ENCODE assay signal across 15 cellular contexts in the genomic region with DNA sequence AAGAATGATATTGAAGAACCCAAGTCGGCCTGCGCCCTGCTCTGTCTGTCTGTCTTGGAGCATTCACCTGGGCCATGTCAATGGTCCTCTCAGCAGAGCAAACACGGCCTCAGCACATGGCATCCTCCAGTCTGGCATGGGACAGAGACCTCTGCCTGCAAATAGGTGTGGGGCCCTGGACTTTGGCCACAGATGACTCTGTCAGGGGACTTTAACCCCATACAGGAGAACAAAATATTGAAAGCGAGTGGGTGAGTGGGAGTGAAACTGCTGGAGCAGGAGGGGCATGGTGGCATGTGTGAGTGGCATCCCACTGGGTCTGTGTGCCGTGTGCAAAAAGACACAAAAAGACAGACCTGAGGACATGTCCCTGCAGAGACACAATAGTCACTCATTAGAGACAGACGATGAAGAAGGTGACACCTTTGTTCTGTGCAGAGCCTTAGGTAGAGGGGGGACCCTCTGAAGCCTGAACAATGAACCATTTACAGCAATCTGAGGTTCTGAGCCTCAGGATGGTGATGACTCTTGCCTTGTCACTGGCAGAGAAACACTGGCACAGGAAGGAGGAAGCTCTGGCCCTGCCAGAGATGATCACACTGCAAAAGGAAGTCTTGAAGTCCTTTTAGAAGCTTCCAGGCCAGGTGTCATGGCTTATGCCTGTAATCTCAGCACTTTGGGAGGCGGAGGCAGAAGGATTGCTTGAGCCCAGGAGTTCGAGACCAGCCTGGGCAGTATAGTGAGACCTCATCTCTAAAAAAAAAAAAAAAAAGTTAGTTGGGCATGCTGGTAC. TPM values are rescaled to one million over a fixed set of nuclear protein-coding genes. Genes with fewer than 3 reads are reported as not detected.
DNase-seq lines count a peak whose midpoint lies in the region; ATAC-seq and TF ChIP-seq lines count a peak whose summit lies in the region.
"Had no signal": no experiment of that assay in that cellular context is flagged by ENCODE, and none has a peak within 500 bp of the region (broad histone marks: within the 10 kb centered on the region; RNA-seq: fewer than 3 reads in every experiment).

No MANE protein-coding gene starts in this region.

- H3K36me3 ChIP-seq in endodermal cell (ENCODE audit: control insufficient read depth, insufficient read depth, low read length) (peaks cover 6% of the 10 kb centered on the region), psoas muscle (ENCODE audit: insufficient read depth in 1 of 2, low read depth in 1 of 2) (no peaks in the 10 kb centered on the region)
- H3K36me3 ChIP-seq: upper lobe of left lung had no signal

- no peak overlapping the region for H3K9ac ChIP-seq in endodermal cell (ENCODE audit: extremely low read depth, low read length, poor library complexity, severe bottlenecking)

- peak overlapping the region; percentile 88 for H3K27ac Mint-ChIP-seq in activated CD4-positive, alpha-beta T cell treated with anti-CD3 and anti-CD28 coated beads, Interleukin-2, amount 10 ng/mL, durations not matched to agents 24 days and 14 days
- H3K27ac Mint-ChIP-seq in endodermal cell, result no peak overlapping the region

- H3K4me3 ChIP-seq in endodermal cell (ENCODE audit: low read length), result no peak overlapping the region
- no peak overlapping the region for H3K4me3 ChIP-seq in psoas muscle
- H3K4me3 ChIP-seq: A549, upper lobe of left lung had no signal

- TF ChIP-seq CTCF in VCaP (conservative IDR thresholded peaks at IDR 0.05) (no peak), endodermal cell (conservative IDR thresholded peaks at IDR 0.05) (no peak), psoas muscle (IDR thresholded peaks at IDR 0.05) (no peak)

- peak; percentile 72 for DNase-seq in activated CD4-positive, alpha-beta T cell treated with anti-CD3 and anti-CD28 coated beads, Interleukin-2, amount 10 ng/mL, durations not matched to agents 24 days and 14 days
- DNase-seq in activated CD4-positive, alpha-beta T cell treated with anti-CD3 and anti-CD28 coated beads, Interleukin-2, amount 50 U/mL, for 1 hour, result no peak
- no peak for DNase-seq in endodermal cell
- DNase-seq in psoas muscle, result no peak
- DNase-seq in NCI-H69 (lab: John Stamatoyannopoulos, UW), result no peak
- no peak for DNase-seq in Kasumi-1 (lab: John Stamatoyannopoulos, UW)
- DNase-seq: aorta; effector memory CD4-positive, alpha-beta T cell; NCI-H2171 treated with DMSO at 0.1 percent for 48 hours; upper lobe of left lung had no signal

- peak overlapping the region; percentile 87 for H3K27ac ChIP-seq in VCaP
- H3K27ac ChIP-seq in endodermal cell (ENCODE audit: low read depth, low read length), result peak overlapping the region; percentile 95
- H3K27ac ChIP-seq in psoas muscle, result peak overlapping the region; percentile 68
- H3K27ac ChIP-seq: A549, HL-60 had no signal

- peaks cover 6% of the 10 kb centered on the region for H3K27me3 ChIP-seq in endodermal cell (ENCODE audit: control insufficient read depth, insufficient read depth, low read length, poor library complexity, severe bottlenecking)
- no peaks in the 10 kb centered on the region for H3K27me3 ChIP-seq in psoas muscle (ENCODE audit: insufficient read depth in 3 of 3, low read length in 2 of 3)
- H3K27me3 ChIP-seq: upper lobe of left lung had no signal

- ATAC-seq in psoas muscle, result no peak
- no peak for ATAC-seq in HG03025 (IDR thresholded peaks at IDR 0.05; ENCODE audit: low FRiP score, unreplicated experiment)

- H3K4me3 Mint-ChIP-seq in activated CD4-positive, alpha-beta T cell treated with anti-CD3 and anti-CD28 coated beads, Interleukin-2, amount 10 ng/mL, durations not matched to agents 24 days and 14 days, result peak overlapping the region; percentile 35
- H3K4me3 Mint-ChIP-seq in endodermal cell, result no peak overlapping the region

- H3K9me3 Mint-ChIP-seq in activated CD4-positive, alpha-beta T cell treated with anti-CD3 and anti-CD28 coated beads, Interleukin-2, amount 10 ng/mL, durations not matched to agents 24 days and 14 days, result no peaks in the 10 kb centered on the region
- no peaks in the 10 kb centered on the region for H3K9me3 Mint-ChIP-seq in endodermal cell

- H3K9me3 ChIP-seq in endodermal cell (ENCODE audit: control insufficient read depth, low read length) (no peaks in the 10 kb centered on the region), psoas muscle (no peaks in the 10 kb centered on the region)
- H3K9me3 ChIP-seq: A549, upper lobe of left lung had no signal

- H3K27me3 Mint-ChIP-seq in activated CD4-positive, alpha-beta T cell treated with anti-CD3 and anti-CD28 coated beads, Interleukin-2, amount 10 ng/mL, durations not matched to agents 24 days and 14 days, result no peaks in the 10 kb centered on the region
- H3K27me3 Mint-ChIP-seq in endodermal cell (ENCODE audit: insufficient read depth), result peaks cover 58% of the 10 kb centered on the region

- intact Hi-C loops in activated CD4-positive, alpha-beta T cell treated with anti-CD3 and anti-CD28 coated beads, Interleukin-2, amount 10 ng/mL, durations not matched to agents 24 days and 14 days (cut with micrococcal nuclease), result loop anchor here (1.0 to 2.0 kb wide), 5 partner anchors 8 to 91 kb away; a partner anchor contains a TSS
- intact Hi-C loops in psoas muscle (cut with DNase I), result loop anchor here (1.0 to 5.0 kb wide), 5 partner anchors 25 to 161 kb away; a partner anchor contains a TSS

- 89 to 92% methylated on average over 7 to 8 of the region's 8 CpGs for WGBS in endodermal cell (ENCODE audit: insufficient coverage in 1 of 2, insufficient read length in 1 of 2), 2 experiments
- WGBS in psoas muscle, 3 donors, result 89 to 94% (median 92%) methylated on average over 8 of the region's 8 CpGs

- peaks cover 38% of the 10 kb centered on the region for H3K36me3 Mint-ChIP-seq in activated CD4-positive, alpha-beta T cell treated with anti-CD3 and anti-CD28 coated beads, Interleukin-2, amount 10 ng/mL, durations not matched to agents 24 days and 14 days (ENCODE audit: low read depth)
- H3K36me3 Mint-ChIP-seq in endodermal cell (ENCODE audit: low read depth), result peaks cover 20% of the 10 kb centered on the region

- peaks cover 78% of the 10 kb centered on the region for H3K4me1 Mint-ChIP-seq in activated CD4-positive, alpha-beta T cell treated with anti-CD3 and anti-CD28 coated beads, Interleukin-2, amount 10 ng/mL, durations not matched to agents 24 days and 14 days
- H3K4me1 Mint-ChIP-seq in endodermal cell, result peaks cover 38% of the 10 kb centered on the region

- H3K4me1 ChIP-seq in endodermal cell (ENCODE audit: control insufficient read depth, insufficient read depth, low read length), result peaks cover 13% of the 10 kb centered on the region
- H3K4me1 ChIP-seq in psoas muscle, result peaks cover 5% of the 10 kb centered on the region

RNA-seq across cellular contexts. Expression of a gene that starts 7.5 kb away (rescaled TPM):
- 253 and 269 TPM in 2 replicates for total RNA-seq in activated CD4-positive, alpha-beta T cell treated with anti-CD3 and anti-CD28 coated beads, Interleukin-2, amount 10 ng/mL, durations not matched to agents 24 days and 14 days
- total RNA-seq in endodermal cell, result 1 to 10 TPM; 1.9 to 7.3 TPM
- polyA plus RNA-seq in endodermal cell (2013, experiment 1 of 2), result 8.4 TPM
- 5.8 TPM for polyA plus RNA-seq in endodermal cell (2013, experiment 2 of 2)
- total RNA-seq in psoas muscle, result under 1 TPM in 2 of 4 donors, not detected in 2; 0.11 to 0.24 TPM
- under 1 TPM in 2 of 3 donors, not detected in 1; 0.05 to 0.06 TPM for polyA plus RNA-seq in psoas muscle
- total RNA-seq: kidney epithelial cell had no signal

RNA-seq across cellular contexts. Expression of a gene that starts 9.5 kb away (rescaled TPM):
- total RNA-seq in activated CD4-positive, alpha-beta T cell treated with anti-CD3 and anti-CD28 coated beads, Interleukin-2, amount 10 ng/mL, durations not matched to agents 24 days and 14 days, result 264 and 271 TPM in 2 replicates
- 1 to 10 TPM in 1 of 2 donors, under 1 TPM in 1; 0.77 to 1.3 TPM for total RNA-seq in endodermal cell
- polyA plus RNA-seq in endodermal cell (2013, experiment 1 of 2), result 2.2 TPM
- 1.7 TPM for polyA plus RNA-seq in endodermal cell (2013, experiment 2 of 2)
- 1 to 10 TPM; 2.3 to 4.9 (median 4.0) TPM for total RNA-seq in psoas muscle
- polyA plus RNA-seq in psoas muscle, result 1 to 10 TPM in 1 of 3 donors, under 1 TPM in 2; 0.47 to 1.5 (median 0.91) TPM

RNA-seq across cellular contexts. Expression of a gene that starts 13.7 kb away (rescaled TPM):
- 245 and 267 TPM in 2 replicates for total RNA-seq in activated CD4-positive, alpha-beta T cell treated with anti-CD3 and anti-CD28 coated beads, Interleukin-2, amount 10 ng/mL, durations not matched to agents 24 days and 14 days
- total RNA-seq in endodermal cell, result 100 to 1,000 TPM; 637 to 888 TPM
- polyA plus RNA-seq in endodermal cell (2013, experiment 1 of 2), result 935 TPM
- 1,020 TPM for polyA plus RNA-seq in endodermal cell (2013, experiment 2 of 2)
- total RNA-seq in psoas muscle, result 100 to 1,000 TPM in 1 of 4 donors, 10 to 100 TPM in 3; 69.0 to 104 (median 77.1) TPM
- 10 to 100 TPM; 65.4 to 93.7 (median 87.7) TPM for polyA plus RNA-seq in psoas muscle

RNA-seq across cellular contexts. Expression of a gene that starts 26.9 kb away (rescaled TPM):
- total RNA-seq in activated CD4-positive, alpha-beta T cell treated with anti-CD3 and anti-CD28 coated beads, Interleukin-2, amount 10 ng/mL, durations not matched to agents 24 days and 14 days, result 163 and 180 TPM in 2 replicates
- total RNA-seq in endodermal cell, result 100 to 1,000 TPM; 219 to 393 TPM
- polyA plus RNA-seq in endodermal cell (2013, experiment 1 of 2), result 177 TPM
- polyA plus RNA-seq in endodermal cell (2013, experiment 2 of 2), result 169 TPM
- 100 to 1,000 TPM; 104 to 188 (median 132) TPM for total RNA-seq in psoas muscle
- 100 to 1,000 TPM; 113 to 245 (median 176) TPM for polyA plus RNA-seq in psoas muscle

RNA-seq across cellular contexts. Expression of a gene that starts 41.8 kb away (rescaled TPM):
- 0.21 and 0.43 TPM in 2 replicates for total RNA-seq in activated CD4-positive, alpha-beta T cell treated with anti-CD3 and anti-CD28 coated beads, Interleukin-2, amount 10 ng/mL, durations not matched to agents 24 days and 14 days
- total RNA-seq in endodermal cell, result 10 to 100 TPM; 14.7 to 15.0 TPM
- polyA plus RNA-seq in endodermal cell (2013, experiment 1 of 2), result 26.3 TPM
- 22.4 TPM for polyA plus RNA-seq in endodermal cell (2013, experiment 2 of 2)
- total RNA-seq in psoas muscle, result 1 to 10 TPM in 3 of 4 donors, under 1 TPM in 1; 0.50 to 2.8 (median 1.2) TPM
- 1 to 10 TPM in 1 of 3 donors, under 1 TPM in 2; 0.60 to 1.8 (median 0.61) TPM for polyA plus RNA-seq in psoas muscle

Comparison
In these comparisons a context has a peak if more than half of its experiments do, and no peak if none do; other contexts are left out.
1. RNA of a gene that starts 7.5 kb away (total RNA-seq): 253 to 269 TPM in activated CD4-positive, alpha-beta T cell treated with anti-CD3 and anti-CD28 coated beads, Interleukin-2, amount 10 ng/mL, durations not matched to agents 24 days and 14 days; 1.9 to 7.3 TPM in endodermal cell and 0.11 to 0.24 TPM in psoas muscle; every median in the first group is over 10 times any median in the second.
2. RNA of a gene that starts 9.5 kb away (total RNA-seq): 264 to 271 TPM in activated CD4-positive, alpha-beta T cell treated with anti-CD3 and anti-CD28 coated beads, Interleukin-2, amount 10 ng/mL, durations not matched to agents 24 days and 14 days; 2.3 to 4.9 TPM in psoas muscle and 0.77 to 1.3 TPM in endodermal cell; every median in the first group is over 10 times any median in the second.
3. Peak in every context shown above with its lines, with median percentiles within 50 percentile points of each other: H3K27ac ChIP-seq.